In genomic region chr3:169236662-169237174, GRCh38 we compare ENCODE assay signal across 21 cellular contexts.
"Had no signal": no experiment of that assay in that cellular context is flagged by ENCODE, and none has a peak within 500 bp of the region (broad histone marks: within the 10 kb centered on the region; RNA-seq: fewer than 3 reads in every experiment).

No MANE protein-coding gene starts in this region.

- H3K9me3 Mint-ChIP-seq: type B pancreatic cell had no signal

- ATAC-seq: esophagus mucosa; heart left ventricle; left colon; mucosa of descending colon; naive thymus-derived CD8-positive, alpha-beta T cell had no signal

- H3K27me3 ChIP-seq: heart left ventricle, right atrium auricular region had no signal

- H3K27ac ChIP-seq: coronary artery, dorsolateral prefrontal cortex, heart left ventricle, neutrophil, right atrium auricular region, suprapubic skin, thyroid gland had no signal

- DNase-seq: dorsolateral prefrontal cortex; effector CD8-positive, alpha-beta T cell; heart left ventricle; hippocampal formation; left colon; mucosa of descending colon; naive thymus-derived CD8-positive, alpha-beta T cell; posterior cingulate gyrus; stimulated activated CD4-positive, alpha-beta T cell treated with anti-CD3 and anti-CD28 coated beads, Interleukin-2, amount 100 ng/mL, for 48 hours; stimulated activated naive CD4-positive, alpha-beta T cell treated with Interleukin-2 at 50 U/mL for 16 hours; thyroid gland had no signal

- H3K4me1 Mint-ChIP-seq: naive thymus-derived CD8-positive, alpha-beta T cell had no signal

- H3K4me3 ChIP-seq: coronary artery, dorsolateral prefrontal cortex, heart left ventricle, mucosa of descending colon, right atrium auricular region, smooth muscle cell, suprapubic skin, thyroid gland had no signal

- H3K4me2 ChIP-seq: smooth muscle cell had no signal

- FAIRE-seq: endometrium, frontal cortex, urothelium cell line had no signal

- H3K27ac Mint-ChIP-seq: naive thymus-derived CD8-positive, alpha-beta T cell; type B pancreatic cell had no signal

- H3K36me3 Mint-ChIP-seq: naive thymus-derived CD8-positive, alpha-beta T cell; type B pancreatic cell had no signal

- H3K4me3 Mint-ChIP-seq: naive thymus-derived CD8-positive, alpha-beta T cell; type B pancreatic cell had no signal

- H3K4me1 ChIP-seq: right atrium auricular region, suprapubic skin, thyroid gland had no signal

- H3K36me3 ChIP-seq: heart left ventricle, neutrophil, right atrium auricular region, suprapubic skin, thyroid gland had no signal

- H3K9me3 ChIP-seq: heart left ventricle, mucosa of descending colon, neutrophil, right atrium auricular region, suprapubic skin, thyroid gland had no signal

- H3K27me3 Mint-ChIP-seq: type B pancreatic cell had no signal
